18 cellular contexts compared by ENCODE assay signal in genomic region chr3:113428581-113428980, GRCh38. TPM values are rescaled to one million over a fixed set of nuclear protein-coding genes. Genes with fewer than 3 reads are reported as not detected.
A peak's percentile ranks its signal among the peaks of the same experiment; 100 is the strongest.
DNase-seq lines count a peak whose midpoint lies in the region; ATAC-seq, FAIRE-seq and TF ChIP-seq lines count a peak whose summit lies in the region.
"Had no signal": no experiment of that assay in that cellular context is flagged by ENCODE, and none has a peak within 500 bp of the region (broad histone marks: within the 10 kb centered on the region; RNA-seq: fewer than 3 reads in every experiment).

No MANE protein-coding gene starts in this region.

- H3K36me3 ChIP-seq in keratinocyte (ENCODE audit: control insufficient read depth in 2 of 2, extremely low read depth in 1 of 2, insufficient read depth in 2 of 2, low read length in 2 of 2) = no peaks in the 10 kb centered on the region

- H3K4me3 ChIP-seq in keratinocyte (ENCODE audit: control insufficient read depth in 2 of 3, extremely low read depth in 1 of 3, insufficient read depth in 2 of 3, low read depth in 1 of 3, low read length in 3 of 3) = no peak overlapping the region
- H3K4me3 ChIP-seq: HAP-1, SK-N-MC had no signal

- DNase-seq in EH (ENCODE audit: low read depth) = peak; percentile 29
- peak; percentile 13 for DNase-seq in HCEC 1CT
- peak; percentile 13 for DNase-seq in RWPE1 (ENCODE audit: low spot score)
- no peak for DNase-seq in keratinocyte (ENCODE audit: low read depth, low spot score)
- no peak for DNase-seq in left lobe of liver (ENCODE audit: low spot score)
- DNase-seq in DMS114 treated with DMSO at 0.1 percent for 48 hours (lab: John Stamatoyannopoulos, UW; ENCODE audit: unreplicated experiment) = no peak
- DNase-seq in NCI-H1092 (lab: John Stamatoyannopoulos, UW) = no peak
- DNase-seq: CD8-positive, alpha-beta memory T cell; KBM-7; NCI-H1436 treated with DMSO at 0.1 percent for 48 hours; NCI-H2081 treated with DMSO at 0.1 percent for 48 hours; NCI-H524 treated with DMSO at 0.1 percent for 48 hours; Right ventricle myocardium superior; T-helper 1 cell had no signal

- H3K79me2 ChIP-seq in keratinocyte (ENCODE audit: control insufficient read depth, insufficient read depth, low read length) = no peaks in the 10 kb centered on the region

- H3K9me1 ChIP-seq in keratinocyte (ENCODE audit: control insufficient read depth, extremely low read depth, insufficient read depth, low read length) = no peaks in the 10 kb centered on the region

- dilution Hi-C loops in keratinocyte (cut with MboI; ENCODE audit: extremely low pct_ligation_motif_present, low sequenced_read_pairs) = no loop called here

- H3K27ac ChIP-seq in RWPE1 = no peak overlapping the region
- H3K27ac ChIP-seq in keratinocyte (ENCODE audit: control insufficient read depth, insufficient read depth, low read length) = no peak overlapping the region
- H3K27ac ChIP-seq: SK-N-MC had no signal

- no peak for ATAC-seq in left lobe of liver
- ATAC-seq: Panc1 had no signal

- H2AFZ ChIP-seq in keratinocyte (ENCODE audit: control insufficient read depth, low read length) = no peak overlapping the region

- no peak overlapping the region for H3K4me2 ChIP-seq in keratinocyte (ENCODE audit: control insufficient read depth, extremely low read depth, insufficient read depth, low read depth, low read length)

- no peaks in the 10 kb centered on the region for H3K27me3 ChIP-seq in keratinocyte (ENCODE audit: control insufficient read depth, extremely low read depth, insufficient read depth, low read length)

- no peaks in the 10 kb centered on the region for H4K20me1 ChIP-seq in keratinocyte (ENCODE audit: control insufficient read depth, extremely low read depth, insufficient read depth, low read length)

- POLR2A ChIA-PET in RWPE1 (lab: Yijun Ruan, JAX; ENCODE audit: low non-redundant PET) = no interaction called here

- peak; percentile 85 for FAIRE-seq in keratinocyte (lab: Jason Lieb, UNC)
- FAIRE-seq: GM19239 had no signal

- H3K9me3 ChIP-seq in keratinocyte (ENCODE audit: control insufficient read depth, low read depth, low read length) = no peaks in the 10 kb centered on the region
- H3K9me3 ChIP-seq: HAP-1 had no signal

- TF ChIP-seq CTCF in RWPE1 (conservative IDR thresholded peaks at IDR 0.05; ENCODE audit: low read depth) (no peak), keratinocyte (optimal IDR thresholded peaks at IDR 0.05 in 1 of 3, IDR thresholded peaks at IDR 0.05 in 1 of 3, conservative IDR thresholded peaks at IDR 0.05 in 1 of 3; ENCODE audit: extremely low read depth in 1 of 3, insufficient read depth in 2 of 3, low read length in 3 of 3) (no peak)

- H3K9ac ChIP-seq in keratinocyte (ENCODE audit: control insufficient read depth, extremely low read depth, insufficient read depth, low read length) = no peak overlapping the region

- H3K4me1 ChIP-seq in keratinocyte (ENCODE audit: control insufficient read depth, extremely low read depth, insufficient read depth, low read length) = peaks cover 4% of the 10 kb centered on the region
- H3K4me1 ChIP-seq: HAP-1 had no signal

- CTCF ChIA-PET in RWPE1 (lab: Yijun Ruan, JAX) = interaction anchor here (0.7 kb wide), 1 partner anchor 393 kb away, joined by 3 read pairs; no protein-coding TSS in a partner anchor

RNA-seq across cellular contexts. Expression of gene CFAP44, which starts 12.7 kb away (rescaled TPM):
- polyA plus RNA-seq in keratinocyte = 0.63 to 1.8 TPM (median 1.6 TPM) in 3 replicates
- 2.6 TPM for polyA plus RNA-seq in keratinocyte (2011; ENCODE audit: low read depth)
- 0.31 and 0.41 TPM in 2 replicates for polyA plus RNA-seq in keratinocyte (2011; cell fraction: cytosol; rRNA removed)
- polyA plus RNA-seq in keratinocyte (2011; cell fraction: nucleus; rRNA removed) = 5.5 and 6.9 TPM in 2 replicates
- 0.71 and 1.6 TPM in 2 replicates for polyA plus RNA-seq in keratinocyte (2012; ENCODE audit: low replicate concordance)
- polyA minus RNA-seq in keratinocyte = 3.6 to 4.9 TPM in 2 of 3 replicates, not detected in the other
- polyA minus RNA-seq in keratinocyte (2011; cell fraction: cytosol; rRNA and poly(A)+ RNA removed) = not detected
- polyA minus RNA-seq in keratinocyte (2011; cell fraction: nucleus; rRNA and poly(A)+ RNA removed) = 6.3 and 29.5 TPM in 2 replicates
- total RNA-seq in left lobe of liver = 3.7 TPM

Comparison
In these comparisons a context has a peak if more than half of its experiments do, and no peak if none do; other contexts are left out.
1. DNase-seq: peak in EH (single experiment), HCEC 1CT (single experiment) and RWPE1 (single experiment); none in keratinocyte (single experiment), left lobe of liver (single experiment), DMS114 treated with DMSO at 0.1 percent for 48 hours (single experiment) and NCI-H1092 (single experiment).